In the genomic region with DNA sequence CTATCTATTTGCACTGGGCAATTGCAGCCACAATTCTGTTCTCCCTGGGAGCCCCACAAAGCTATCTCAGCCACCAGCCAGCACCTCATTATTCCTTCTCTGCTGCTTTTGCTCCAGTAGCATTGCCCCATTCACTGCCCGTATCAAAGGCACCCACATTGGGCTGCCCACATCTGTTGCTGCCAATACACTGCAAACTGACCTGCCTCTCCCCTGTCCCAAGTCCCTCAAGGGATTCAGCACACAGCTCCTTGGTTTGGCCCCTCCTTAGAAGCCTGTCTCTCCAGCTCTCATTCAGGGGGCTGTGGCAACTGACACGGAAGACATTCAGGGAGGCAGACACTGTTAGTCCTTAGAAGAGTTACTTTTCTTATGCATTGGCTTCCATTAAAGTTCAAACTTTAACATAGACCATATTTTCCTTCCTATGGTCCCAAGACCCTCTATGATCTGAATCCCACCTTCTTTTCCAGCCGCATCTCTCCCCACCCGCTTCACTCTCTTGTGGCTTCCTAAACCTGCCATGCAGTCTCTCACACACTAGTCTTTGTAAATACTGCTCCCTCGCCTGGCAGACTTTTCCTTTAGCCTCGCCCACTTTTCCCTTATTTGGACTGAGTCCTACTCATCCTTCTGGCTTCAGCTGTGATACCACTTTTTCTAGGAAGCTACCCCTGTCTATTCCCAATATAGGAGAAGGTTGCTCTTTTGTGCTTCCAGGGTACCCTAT, we compare ENCODE assay signal across 11 cellular contexts. TPM values are rescaled to one million over a fixed set of nuclear protein-coding genes. Genes with fewer than 3 reads are reported as not detected.
A peak's percentile ranks its signal among the peaks of the same experiment; 100 is the strongest.
DNase-seq lines count a peak whose midpoint lies in the region; ATAC-seq and TF ChIP-seq lines count a peak whose summit lies in the region.
"Had no signal": no experiment of that assay in that cellular context is flagged by ENCODE, and none has a peak within 500 bp of the region (broad histone marks: within the 10 kb centered on the region; RNA-seq: fewer than 3 reads in every experiment).

No MANE protein-coding gene starts in this region.

- CTCF ChIA-PET in activated CD8-positive, alpha-beta T cell treated with anti-CD3 and anti-CD28 coated beads for 36 hours (lab: Charles Lee), result interaction anchor here (1.3 kb wide), 1 partner anchor 40 kb away, joined by 3 read pairs; no protein-coding TSS in a partner anchor

- ATAC-seq in left lobe of liver, result peak; percentile 67
- no peak for ATAC-seq in GM21367 (IDR thresholded peaks at IDR 0.05; ENCODE audit: unreplicated experiment)
- no peak for ATAC-seq in activated CD8-positive, alpha-beta T cell treated with anti-CD3 and anti-CD28 coated beads for 36 hours
- no peak for ATAC-seq in GM18870 (IDR thresholded peaks at IDR 0.05; ENCODE audit: unreplicated experiment)
- no peak for ATAC-seq in GM18858 (IDR thresholded peaks at IDR 0.05; ENCODE audit: unreplicated experiment)
- ATAC-seq: GM12878 had no signal

- no peaks in the 10 kb centered on the region for H3K9me3 Mint-ChIP-seq in activated CD8-positive, alpha-beta T cell treated with anti-CD3 and anti-CD28 coated beads for 36 hours
- H3K9me3 Mint-ChIP-seq: activated B cell treated with CpG ODN at 0.5 μM for 24 hours had no signal

- H3K27me3 Mint-ChIP-seq in activated CD8-positive, alpha-beta T cell treated with anti-CD3 and anti-CD28 coated beads for 36 hours, result peaks cover 18% of the 10 kb centered on the region

- H3K4me3 Mint-ChIP-seq in activated CD8-positive, alpha-beta T cell treated with anti-CD3 and anti-CD28 coated beads for 36 hours, result no peak overlapping the region
- H3K4me3 Mint-ChIP-seq: activated B cell treated with CpG ODN at 0.5 μM for 24 hours had no signal

- H3K4me1 Mint-ChIP-seq in activated CD8-positive, alpha-beta T cell treated with anti-CD3 and anti-CD28 coated beads for 36 hours (ENCODE audit: low read depth), result peaks cover 11% of the 10 kb centered on the region
- H3K4me1 Mint-ChIP-seq: activated B cell treated with CpG ODN at 0.5 μM for 24 hours had no signal

- no peak overlapping the region for H3K27ac Mint-ChIP-seq in activated CD8-positive, alpha-beta T cell treated with anti-CD3 and anti-CD28 coated beads for 36 hours
- H3K27ac Mint-ChIP-seq: activated B cell treated with CpG ODN at 0.5 μM for 24 hours had no signal

- POLR2A ChIA-PET in activated CD8-positive, alpha-beta T cell treated with anti-CD3 and anti-CD28 coated beads for 36 hours (lab: Charles Lee), result no interaction called here

- H3K36me3 Mint-ChIP-seq in activated CD8-positive, alpha-beta T cell treated with anti-CD3 and anti-CD28 coated beads for 36 hours (ENCODE audit: low read depth), result no peaks in the 10 kb centered on the region

- DNase-seq in COLO829 (ENCODE audit: low spot score) (peak; percentile 87), NCI-H146 treated with DMSO at 0.1 percent for 48 hours (lab: John Stamatoyannopoulos, UW; ENCODE audit: unreplicated experiment) (peak; percentile 58), amniotic stem cell (lab: John Stamatoyannopoulos, UW) (peak; percentile 46), left lobe of liver (ENCODE audit: low spot score) (no peak)
- no peak for DNase-seq in activated CD8-positive, alpha-beta T cell treated with anti-CD3 and anti-CD28 coated beads for 36 hours
- DNase-seq: activated B cell treated with CpG ODN at 0.5 μM for 24 hours had no signal

- TF ChIP-seq CTCF in activated CD8-positive, alpha-beta T cell treated with anti-CD3 and anti-CD28 coated beads for 36 hours (IDR thresholded peaks at IDR 0.05), result no peak

- intact Hi-C loops in activated CD8-positive, alpha-beta T cell treated with anti-CD3 and anti-CD28 coated beads for 36 hours (cut with micrococcal nuclease), result no loop called here

RNA-seq across cellular contexts. Expression of a gene that starts 19.3 kb away (rescaled TPM):
- total RNA-seq in left lobe of liver, result not detected
- not detected for total RNA-seq in activated CD8-positive, alpha-beta T cell treated with anti-CD3 and anti-CD28 coated beads for 36 hours
- total RNA-seq: GM12878, subcutaneous adipose tissue had no signal

RNA-seq across cellular contexts. Expression of a gene that starts 45.9 kb away (rescaled TPM):
- not detected for total RNA-seq in left lobe of liver
- total RNA-seq in activated CD8-positive, alpha-beta T cell treated with anti-CD3 and anti-CD28 coated beads for 36 hours, result under 1 TPM; 0.58 to 0.81 TPM
- total RNA-seq: activated B cell treated with CpG ODN at 0.5 μM for 24 hours, GM12878, subcutaneous adipose tissue had no signal

RNA-seq across cellular contexts. Expression of a gene that starts 54.4 kb away (rescaled TPM):
- total RNA-seq in left lobe of liver, result 1.7 TPM
- 1 to 10 TPM; 1.9 TPM for total RNA-seq in activated CD8-positive, alpha-beta T cell treated with anti-CD3 and anti-CD28 coated beads for 36 hours

Comparison
In these comparisons a context has a peak if more than half of its experiments do, and no peak if none do; other contexts are left out.
1. DNase-seq: peak in COLO829 (single experiment), NCI-H146 treated with DMSO at 0.1 percent for 48 hours (single experiment) and amniotic stem cell (single experiment); none in left lobe of liver (single experiment) and activated CD8-positive, alpha-beta T cell treated with anti-CD3 and anti-CD28 coated beads for 36 hours (single experiment).